Comparison of ENCODE assay signal across 14 cellular contexts in the genomic region with DNA sequence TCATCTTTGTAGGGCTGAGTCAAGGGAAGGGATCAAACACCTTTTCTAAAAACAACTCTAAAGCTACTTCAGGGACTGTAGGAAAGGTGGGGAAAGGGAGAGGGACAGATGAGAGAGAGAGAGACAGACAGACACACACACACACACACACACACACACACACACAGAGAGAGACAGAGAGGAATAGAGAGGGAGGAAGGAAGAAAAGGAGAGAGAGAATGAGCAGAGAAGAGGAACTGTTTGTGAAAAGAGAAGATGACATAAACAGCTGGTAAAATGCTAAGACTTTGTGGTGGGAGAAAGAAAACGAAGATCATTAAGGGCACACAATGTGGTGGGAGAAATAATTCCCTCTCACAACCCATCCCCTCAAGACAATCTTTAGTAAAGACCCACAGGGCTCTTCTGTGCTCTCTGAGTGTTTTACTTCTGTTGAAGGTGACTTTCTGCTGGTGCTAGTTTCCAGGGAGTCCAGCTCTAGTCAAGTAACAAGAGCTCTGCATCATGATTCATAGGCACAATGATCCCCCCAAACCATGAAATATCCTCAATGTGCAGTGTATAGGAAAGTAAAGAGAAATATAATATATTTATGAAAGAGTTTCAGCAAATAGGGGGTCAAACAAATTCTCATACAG.
DNase-seq lines count a peak whose midpoint lies in the region; ATAC-seq and TF ChIP-seq lines count a peak whose summit lies in the region.
"Had no signal": no experiment of that assay in that cellular context is flagged by ENCODE, and none has a peak within 500 bp of the region (broad histone marks: within the 10 kb centered on the region; RNA-seq: fewer than 3 reads in every experiment).

No MANE protein-coding gene starts in this region.

- no TSS peak for BruUV-seq in IMR-90 (replicated peaks; lab: Mats Ljungman, UMichigan)

- intact Hi-C loops in IMR-90 (cut with micrococcal nuclease) = no loop called here
- intact Hi-C loops in naive thymus-derived CD4-positive, alpha-beta T cell (cut with micrococcal nuclease) = loop anchor here (1.0 kb wide), 1 partner anchor 12 kb away; no protein-coding TSS in a partner anchor
- intact Hi-C loops in sigmoid colon (cut with DNase I) = no loop called here

- H4K91ac ChIP-seq in IMR-90 (ENCODE audit: insufficient read depth, low read depth, low read length) = peak overlapping the region; percentile 71

- peak overlapping the region; percentile 61 to 68 for H4K8ac ChIP-seq in IMR-90 (ENCODE audit: low read depth in 2 of 2, low read length in 2 of 2)

- peak overlapping the region; percentile 75 for H2BK5ac ChIP-seq in IMR-90 (ENCODE audit: low read depth, low read length, poor library complexity, severe bottlenecking)

- peak overlapping the region; percentile 34 for H3K4ac ChIP-seq in IMR-90 (ENCODE audit: low read depth, low read length)

- peak overlapping the region; percentile 63 for H3K27ac ChIP-seq in AG04450 (ENCODE audit: low read depth, low read length)
- peak overlapping the region; percentile 64; the same call in 1 of the 2 replicates for H3K27ac ChIP-seq in IMR-90 (ENCODE audit: insufficient read depth, low read length)
- peak overlapping the region; percentile 22 for H3K27ac ChIP-seq in naive thymus-derived CD4-positive, alpha-beta T cell (ENCODE audit: low read depth, low read length)
- H3K27ac ChIP-seq in sigmoid colon = peak overlapping the region in 1 of 4 donors; percentile 30
- H3K27ac ChIP-seq in endodermal cell (ENCODE audit: low read depth, low read length) = no peak overlapping the region
- H3K27ac ChIP-seq: BLaER1, RWPE1 had no signal

- DNase-seq in AG04450 (ENCODE audit: low read depth, low spot score) (no peak), IMR-90 (peak; percentile 51), sigmoid colon (no peak), endodermal cell (no peak)
- no peak for DNase-seq in naive thymus-derived CD4-positive, alpha-beta T cell
- DNase-seq: NCI-H345, trophoblast cell had no signal

- peaks cover 15% of the 10 kb centered on the region for H3K9me1 ChIP-seq in IMR-90 (ENCODE audit: insufficient read depth, low read length)

- H3K9me3 Mint-ChIP-seq in activated T-helper 17 cell treated with anti-CD3 and anti-CD28 coated beads, Interleukin-2, amount 50 U/mL, for 72 hours = peaks cover 5% of the 10 kb centered on the region
- H3K9me3 Mint-ChIP-seq in naive thymus-derived CD4-positive, alpha-beta T cell = peaks cover 0 to 9% (median 0%) of the 10 kb centered on the region in 11 donors
- no peaks in the 10 kb centered on the region for H3K9me3 Mint-ChIP-seq in endodermal cell

- peaks cover 11% of the 10 kb centered on the region for H3K4me1 ChIP-seq in IMR-90 (ENCODE audit: control insufficient read depth, insufficient read depth, low read length)
- peaks cover 9 to 51% of the 10 kb centered on the region in 2 donors for H3K4me1 ChIP-seq in naive thymus-derived CD4-positive, alpha-beta T cell (ENCODE audit: control insufficient read depth in 2 of 2, insufficient read depth in 2 of 2, low read length in 2 of 2)
- peaks cover 0 to 5% (median 2%) of the 10 kb centered on the region in 4 donors for H3K4me1 ChIP-seq in sigmoid colon
- no peaks in the 10 kb centered on the region for H3K4me1 ChIP-seq in endodermal cell (ENCODE audit: control insufficient read depth, insufficient read depth, low read length)
- H3K4me1 ChIP-seq: HAP-1 had no signal

- H3K4me1 Mint-ChIP-seq in activated T-helper 17 cell treated with anti-CD3 and anti-CD28 coated beads, Interleukin-2, amount 50 U/mL, for 72 hours = peaks cover 61% of the 10 kb centered on the region
- peaks cover 57 to 93% (median 84%) of the 10 kb centered on the region in 7 donors for H3K4me1 Mint-ChIP-seq in naive thymus-derived CD4-positive, alpha-beta T cell
- H3K4me1 Mint-ChIP-seq in endodermal cell = no peaks in the 10 kb centered on the region

- H3K27ac Mint-ChIP-seq in activated T-helper 17 cell treated with anti-CD3 and anti-CD28 coated beads, Interleukin-2, amount 50 U/mL, for 72 hours = peak overlapping the region; percentile 53
- peak overlapping the region; percentile 31 to 89 (median 79) for H3K27ac Mint-ChIP-seq in naive thymus-derived CD4-positive, alpha-beta T cell
- H3K27ac Mint-ChIP-seq in endodermal cell = no peak overlapping the region

- H2BK20ac ChIP-seq in IMR-90 (ENCODE audit: low read depth, low read length) = peak overlapping the region; percentile 71

- no peak overlapping the region for H3K9ac ChIP-seq in IMR-90 (ENCODE audit: low read depth, low read length)
- no peak overlapping the region for H3K9ac ChIP-seq in endodermal cell (ENCODE audit: extremely low read depth, low read length, poor library complexity, severe bottlenecking)
- H3K9ac ChIP-seq: BLaER1 had no signal

- no peak for TF ChIP-seq POLR2A in IMR-90 (IDR thresholded peaks at IDR 0.05; ENCODE audit: low read depth, low read length)
- no peak for TF ChIP-seq POLR2A in sigmoid colon (IDR thresholded peaks at IDR 0.05)

- TF ChIP-seq EP300 in sigmoid colon (IDR thresholded peaks at IDR 0.05) = no peak

- peak overlapping the region; percentile 87 for H3K18ac ChIP-seq in IMR-90 (ENCODE audit: low read depth, low read length)

- peak overlapping the region; percentile 73; the same call in 2 of the 3 replicates for H2BK15ac ChIP-seq in IMR-90 (ENCODE audit: low read depth, low read length)

- H3K36me3 Mint-ChIP-seq in activated T-helper 17 cell treated with anti-CD3 and anti-CD28 coated beads, Interleukin-2, amount 50 U/mL, for 72 hours (ENCODE audit: low read depth) = peaks cover 4% of the 10 kb centered on the region
- peaks cover 0 to 14% (median 3%) of the 10 kb centered on the region in 5 donors for H3K36me3 Mint-ChIP-seq in naive thymus-derived CD4-positive, alpha-beta T cell
- peaks cover 7% of the 10 kb centered on the region for H3K36me3 Mint-ChIP-seq in endodermal cell (ENCODE audit: low read depth)

- peak overlapping the region; percentile 80 for H2AK5ac ChIP-seq in IMR-90 (ENCODE audit: low read depth, low read length)

- H3K14ac ChIP-seq in IMR-90 (replicated peaks; ENCODE audit: low read depth, low read length) = peak overlapping the region; percentile 79

- TF ChIP-seq CTCF in AG04450 (IDR thresholded peaks at IDR 0.05; ENCODE audit: low read depth, low read length) = no peak
- no peak for TF ChIP-seq CTCF in IMR-90 (conservative IDR thresholded peaks at IDR 0.05; ENCODE audit: low read depth, low read length)
- TF ChIP-seq CTCF in sigmoid colon (IDR thresholded peaks at IDR 0.05) = no peak
- no peak for TF ChIP-seq CTCF in endodermal cell (conservative IDR thresholded peaks at IDR 0.05)

- H4K5ac ChIP-seq in IMR-90 (ENCODE audit: low read depth, low read length) = peak overlapping the region; percentile 71; the same call in 1 of the 2 replicates

- no CpG with 5 or more reads among the region's 1 CpG for WGBS in IMR-90 (ENCODE audit: extremely low coverage in 2 of 2, insufficient read length in 1 of 2), 2 experiments
- WGBS in sigmoid colon, 2 donors = 54 to 82% methylated on average over 1 of the region's 1 CpG
- WGBS in endodermal cell (ENCODE audit: insufficient coverage in 1 of 2, insufficient read length in 1 of 2), 2 experiments = no CpG with 5 or more reads among the region's 1 CpG

- H3K4me3 ChIP-seq in AG04450 (ENCODE audit: low read depth, low read length) (no peak overlapping the region), IMR-90 (ENCODE audit: insufficient read depth, low read depth, low read length) (no peak overlapping the region), sigmoid colon (no peak overlapping the region), endodermal cell (ENCODE audit: low read length) (no peak overlapping the region)
- no peak overlapping the region for H3K4me3 ChIP-seq in naive thymus-derived CD4-positive, alpha-beta T cell (ENCODE audit: low read length)
- H3K4me3 ChIP-seq: BLaER1, HAP-1, K562 had no signal

- POLR2A ChIA-PET in AG04450 (lab: Yijun Ruan, JAX) = interaction anchor here (0.6 to 1.9 kb wide), 14 partner anchors 12 to 1404 kb away, joined by 3 to 11 read pairs (median 4); a partner anchor contains a TSS
- POLR2A ChIA-PET in IMR-90 (lab: Charles Lee; ENCODE audit: unreplicated experiment) = interaction anchor here (0.7 to 1.2 kb wide), 3 partner anchors 11 to 44 kb away, joined by 3 to 4 read pairs (median 4); no protein-coding TSS in a partner anchor
- POLR2A ChIA-PET in naive thymus-derived CD4-positive, alpha-beta T cell (lab: Charles Lee) = interaction anchor here (0.6 to 13.6 kb wide), 13 partner anchors 8 to 170 kb away, joined by 3 to 215 read pairs (median 4); no protein-coding TSS in a partner anchor

- no peak overlapping the region for H2AFZ ChIP-seq in IMR-90 (replicated peaks; ENCODE audit: low read length, poor library complexity)

- no peak overlapping the region for H3K4me2 ChIP-seq in IMR-90 (ENCODE audit: low read depth, low read length)
- H3K4me2 ChIP-seq: BLaER1 had no signal

- peak; percentile 5; the same call in 1 of the 2 replicates for ATAC-seq in IMR-90 (ENCODE audit: low read depth)
- ATAC-seq in activated T-helper 17 cell treated with anti-CD3 and anti-CD28 coated beads, Interleukin-2, amount 50 U/mL, for 72 hours (replicated peaks) = no peak
- peak; percentile 13 for ATAC-seq in naive thymus-derived CD4-positive, alpha-beta T cell
- ATAC-seq in GM19395 (IDR thresholded peaks at IDR 0.05; ENCODE audit: unreplicated experiment) = no peak
- no peak for ATAC-seq in HG02642 (IDR thresholded peaks at IDR 0.05; ENCODE audit: poor library complexity, unreplicated experiment)
- ATAC-seq: K562 had no signal

- no peak for TF ChIP-seq RAD21 in IMR-90 (IDR thresholded peaks at IDR 0.05; ENCODE audit: low read length)

- H2AK9ac ChIP-seq in IMR-90 (replicated peaks; ENCODE audit: low read depth, low read length, poor library complexity) = no peak overlapping the region

- H3K36me3 ChIP-seq in IMR-90 (ENCODE audit: control insufficient read depth, insufficient read depth, low read length) (no peaks in the 10 kb centered on the region), sigmoid colon (no peaks in the 10 kb centered on the region), endodermal cell (ENCODE audit: control insufficient read depth, insufficient read depth, low read length) (no peaks in the 10 kb centered on the region)
- no peaks in the 10 kb centered on the region for H3K36me3 ChIP-seq in naive thymus-derived CD4-positive, alpha-beta T cell (ENCODE audit: control insufficient read depth in 2 of 3, insufficient read depth in 3 of 3, low read length in 3 of 3)
- H3K36me3 ChIP-seq: BLaER1, HAP-1 had no signal

- H3K27me3 ChIP-seq in AG04450 (ENCODE audit: control insufficient read depth, insufficient read depth, low read length) = no peaks in the 10 kb centered on the region
- no peaks in the 10 kb centered on the region for H3K27me3 ChIP-seq in IMR-90 (ENCODE audit: control insufficient read depth, insufficient read depth, low read length)
- H3K27me3 ChIP-seq in naive thymus-derived CD4-positive, alpha-beta T cell (ENCODE audit: control insufficient read depth in 2 of 2, insufficient read depth in 2 of 2, low read length in 2 of 2) = no peaks in the 10 kb centered on the region
- H3K27me3 ChIP-seq in sigmoid colon = no peaks in the 10 kb centered on the region
- no peaks in the 10 kb centered on the region for H3K27me3 ChIP-seq in endodermal cell (ENCODE audit: control insufficient read depth, insufficient read depth, low read length, poor library complexity, severe bottlenecking)
- H3K27me3 ChIP-seq: BLaER1 had no signal

- H4K20me1 ChIP-seq in IMR-90 (ENCODE audit: insufficient read depth, low read length) = no peaks in the 10 kb centered on the region
- H4K20me1 ChIP-seq: BLaER1 had no signal

- no peak overlapping the region for H3K56ac ChIP-seq in IMR-90 (ENCODE audit: extremely low read depth, insufficient read depth, low read length)

- peak overlapping the region; percentile 86; the same call in 1 of the 2 replicates for H3K23ac ChIP-seq in IMR-90 (ENCODE audit: low read depth, low read length)

- no peaks in the 10 kb centered on the region; a peak in 1 of 4 replicates for H3K79me1 ChIP-seq in IMR-90 (ENCODE audit: low read depth in 1 of 2, low read length in 2 of 2)

- in situ Hi-C loops in IMR-90 (cut with MboI; ENCODE audit: low sequenced_read_pairs) = no loop called here

- H3K9me3 ChIP-seq in AG04450 (ENCODE audit: control insufficient read depth, insufficient read depth, low read length) (no peaks in the 10 kb centered on the region), IMR-90 (ENCODE audit: control insufficient read depth, insufficient read depth, low read length) (no peaks in the 10 kb centered on the region), sigmoid colon (no peaks in the 10 kb centered on the region), endodermal cell (ENCODE audit: control insufficient read depth, low read length) (no peaks in the 10 kb centered on the region)
- no peaks in the 10 kb centered on the region for H3K9me3 ChIP-seq in naive thymus-derived CD4-positive, alpha-beta T cell (ENCODE audit: control insufficient read depth in 2 of 3, low read length in 3 of 3)
- H3K9me3 ChIP-seq: BLaER1, HAP-1 had no signal

- H2BK120ac ChIP-seq in IMR-90 (ENCODE audit: low read depth, low read length) = peak overlapping the region; percentile 87

- H3K27me3 Mint-ChIP-seq in activated T-helper 17 cell treated with anti-CD3 and anti-CD28 coated beads, Interleukin-2, amount 50 U/mL, for 72 hours = no peaks in the 10 kb centered on the region
- H3K27me3 Mint-ChIP-seq in naive thymus-derived CD4-positive, alpha-beta T cell = no peaks in the 10 kb centered on the region
- H3K27me3 Mint-ChIP-seq in endodermal cell (ENCODE audit: insufficient read depth) = no peaks in the 10 kb centered on the region

- peak overlapping the region; percentile 51 for H3K4me3 Mint-ChIP-seq in activated T-helper 17 cell treated with anti-CD3 and anti-CD28 coated beads, Interleukin-2, amount 50 U/mL, for 72 hours
- H3K4me3 Mint-ChIP-seq in naive thymus-derived CD4-positive, alpha-beta T cell = peak overlapping the region in 7 of 10 donors; percentile 4 to 65 (median 15)
- no peak overlapping the region for H3K4me3 Mint-ChIP-seq in endodermal cell

- CTCF ChIA-PET in AG04450 (lab: Charles Lee) (interaction anchor here (0.8 to 1.4 kb wide), 7 partner anchors 11 to 171 kb away, joined by 3 to 5 read pairs (median 4); no protein-coding TSS in a partner anchor), IMR-90 (lab: Yijun Ruan, JAX) (interaction anchor here (0.6 to 1.5 kb wide), 5 partner anchors 10 to 81 kb away, joined by 3 to 8 read pairs (median 3); no protein-coding TSS in a partner anchor)
- CTCF ChIA-PET in naive thymus-derived CD4-positive, alpha-beta T cell (lab: Charles Lee) = interaction anchor here (0.6 to 2.0 kb wide), 6 partner anchors 10 to 180 kb away, joined by 3 to 5 read pairs (median 4); a partner anchor contains a TSS

- dilution Hi-C loops in IMR-90 (cut with HindIII; ENCODE audit: low sequenced_read_pairs, unreplicated experiment) = no loop called here

Comparison
In these comparisons a context has a peak if more than half of its experiments do, and no peak if none do; other contexts are left out.
1. ATAC-seq: peak in IMR-90 (single experiment) and naive thymus-derived CD4-positive, alpha-beta T cell (single experiment); none in activated T-helper 17 cell treated with anti-CD3 and anti-CD28 coated beads, Interleukin-2, amount 50 U/mL, for 72 hours (single experiment), GM19395 (single experiment) and HG02642 (single experiment).
2. intact Hi-C loops: an anchor here in naive thymus-derived CD4-positive, alpha-beta T cell (1.0 kb wide); none called in IMR-90 and sigmoid colon.